Comparison of ENCODE assay signal across 9 cellular contexts in genomic region chr9:86487222-86487841, GRCh38.
DNase-seq lines count a peak whose midpoint lies in the region; ATAC-seq, FAIRE-seq and TF ChIP-seq lines count a peak whose summit lies in the region.
"Had no signal": no experiment of that assay in that cellular context is flagged by ENCODE, and none has a peak within 500 bp of the region (broad histone marks: within the 10 kb centered on the region; RNA-seq: fewer than 3 reads in every experiment).

No MANE protein-coding gene starts in this region.

- intact Hi-C loops in activated CD8-positive, alpha-beta T cell treated with anti-CD3 and anti-CD28 coated beads for 36 hours (cut with micrococcal nuclease): no loop called here
- intact Hi-C loops in left lung (cut with DNase I): loop anchor here in 1 of 2 donors (5.0 kb wide), 1 partner anchor 835 kb away; no protein-coding TSS in a partner anchor

- H3K27me3 ChIP-seq in bronchial epithelial cell (ENCODE audit: control insufficient read depth, insufficient read depth, low read length) (peaks cover 2% of the 10 kb centered on the region), left lung (no peaks in the 10 kb centered on the region)

- no peak overlapping the region for H3K27ac Mint-ChIP-seq in activated CD8-positive, alpha-beta T cell treated with anti-CD3 and anti-CD28 coated beads for 36 hours
- H3K27ac Mint-ChIP-seq in activated CD8-positive, alpha-beta T cell treated with anti-CD3 and anti-CD28 coated beads, Interleukin-2, amount 10 ng/mL, durations not matched to agents 7 days and 5 days: no peak overlapping the region
- H3K27ac Mint-ChIP-seq: activated naive CD4-positive, alpha-beta T cell treated with anti-CD3 and anti-CD28 coated beads, Interleukin-2, amount 50 U/mL, for 24 hours had no signal

- peak; percentile 37 for TF ChIP-seq CTCF in activated CD8-positive, alpha-beta T cell treated with anti-CD3 and anti-CD28 coated beads for 36 hours (IDR thresholded peaks at IDR 0.05)
- TF ChIP-seq CTCF in bronchial epithelial cell (IDR thresholded peaks at IDR 0.05; ENCODE audit: insufficient read depth, low read length, severe bottlenecking) (peak; percentile 49), left lung (IDR thresholded peaks at IDR 0.05) (peak in 1 of 2 donors; percentile 51), omental fat pad (IDR thresholded peaks at IDR 0.05) (no peak)

- H3K4me3 ChIP-seq in bronchial epithelial cell (ENCODE audit: low read depth, low read length): no peak overlapping the region
- H3K4me3 ChIP-seq in left lung: no peak overlapping the region

- no peaks in the 10 kb centered on the region for H3K9me3 ChIP-seq in left lung

- H3K27me3 Mint-ChIP-seq in activated CD8-positive, alpha-beta T cell treated with anti-CD3 and anti-CD28 coated beads for 36 hours: no peaks in the 10 kb centered on the region
- no peaks in the 10 kb centered on the region for H3K27me3 Mint-ChIP-seq in activated CD8-positive, alpha-beta T cell treated with anti-CD3 and anti-CD28 coated beads, Interleukin-2, amount 10 ng/mL, durations not matched to agents 7 days and 5 days (ENCODE audit: low read depth)

- FAIRE-seq in bronchial epithelial cell (lab: Jason Lieb, UNC): no peak

- H3K9me3 Mint-ChIP-seq in activated CD8-positive, alpha-beta T cell treated with anti-CD3 and anti-CD28 coated beads for 36 hours: no peaks in the 10 kb centered on the region
- no peaks in the 10 kb centered on the region for H3K9me3 Mint-ChIP-seq in activated CD8-positive, alpha-beta T cell treated with anti-CD3 and anti-CD28 coated beads, Interleukin-2, amount 10 ng/mL, durations not matched to agents 7 days and 5 days (ENCODE audit: insufficient read depth)
- H3K9me3 Mint-ChIP-seq: activated naive CD4-positive, alpha-beta T cell treated with anti-CD3 and anti-CD28 coated beads, Interleukin-2, amount 50 U/mL, for 24 hours had no signal

- H3K36me3 ChIP-seq in bronchial epithelial cell (ENCODE audit: control insufficient read depth, insufficient read depth, low read length): no peaks in the 10 kb centered on the region
- no peaks in the 10 kb centered on the region for H3K36me3 ChIP-seq in left lung

- CTCF ChIA-PET in activated CD8-positive, alpha-beta T cell treated with anti-CD3 and anti-CD28 coated beads for 36 hours (lab: Charles Lee): interaction anchor here (1.3 to 3.8 kb wide), 6 partner anchors 8 to 838 kb away, joined by 4 to 19 read pairs (median 6); no protein-coding TSS in a partner anchor
- CTCF ChIA-PET in activated CD8-positive, alpha-beta T cell treated with anti-CD3 and anti-CD28 coated beads, Interleukin-2, amount 10 ng/mL, durations not matched to agents 7 days and 5 days (lab: Charles Lee): interaction anchor here (0.7 to 1.6 kb wide), 5 partner anchors 16 to 838 kb away, joined by 3 to 6 read pairs (median 4); no protein-coding TSS in a partner anchor

- POLR2A ChIA-PET in activated CD8-positive, alpha-beta T cell treated with anti-CD3 and anti-CD28 coated beads for 36 hours (lab: Charles Lee): no interaction called here
- POLR2A ChIA-PET in activated CD8-positive, alpha-beta T cell treated with anti-CD3 and anti-CD28 coated beads, Interleukin-2, amount 10 ng/mL, durations not matched to agents 7 days and 5 days (lab: Charles Lee): interaction anchor here (0.6 kb wide), 1 partner anchor 1076 kb away, joined by 3 read pairs; no protein-coding TSS in a partner anchor

- no peak overlapping the region for H3K27ac ChIP-seq in left lung

- H3K4me1 Mint-ChIP-seq in activated CD8-positive, alpha-beta T cell treated with anti-CD3 and anti-CD28 coated beads for 36 hours (ENCODE audit: low read depth): peaks cover 7% of the 10 kb centered on the region
- peaks cover 10% of the 10 kb centered on the region for H3K4me1 Mint-ChIP-seq in activated CD8-positive, alpha-beta T cell treated with anti-CD3 and anti-CD28 coated beads, Interleukin-2, amount 10 ng/mL, durations not matched to agents 7 days and 5 days (ENCODE audit: low read depth)
- H3K4me1 Mint-ChIP-seq: activated naive CD4-positive, alpha-beta T cell treated with anti-CD3 and anti-CD28 coated beads, Interleukin-2, amount 50 U/mL, for 24 hours had no signal

- no peak for ATAC-seq in activated CD8-positive, alpha-beta T cell treated with anti-CD3 and anti-CD28 coated beads for 36 hours
- no peak for ATAC-seq in activated CD8-positive, alpha-beta T cell treated with anti-CD3 and anti-CD28 coated beads, Interleukin-2, amount 10 ng/mL, durations not matched to agents 7 days and 5 days
- ATAC-seq in left lung (peak; percentile 76), HG03442 (IDR thresholded peaks at IDR 0.05; ENCODE audit: unreplicated experiment) (no peak), omental fat pad (ENCODE audit: low FRiP score) (no peak)

- H3K36me3 Mint-ChIP-seq in activated CD8-positive, alpha-beta T cell treated with anti-CD3 and anti-CD28 coated beads for 36 hours (ENCODE audit: low read depth): no peaks in the 10 kb centered on the region
- H3K36me3 Mint-ChIP-seq in activated CD8-positive, alpha-beta T cell treated with anti-CD3 and anti-CD28 coated beads, Interleukin-2, amount 10 ng/mL, durations not matched to agents 7 days and 5 days (ENCODE audit: low read depth): no peaks in the 10 kb centered on the region
- H3K36me3 Mint-ChIP-seq: activated naive CD4-positive, alpha-beta T cell treated with anti-CD3 and anti-CD28 coated beads, Interleukin-2, amount 50 U/mL, for 24 hours had no signal

- DNase-seq in activated CD8-positive, alpha-beta T cell treated with anti-CD3 and anti-CD28 coated beads for 36 hours: no peak
- DNase-seq in activated CD8-positive, alpha-beta T cell treated with anti-CD3 and anti-CD28 coated beads, Interleukin-2, amount 10 ng/mL, durations not matched to agents 7 days and 5 days: no peak
- DNase-seq in NCI-H226: peak; percentile 24
- peak; percentile 61 for DNase-seq in bronchial epithelial cell (ENCODE audit: low read depth)
- no peak for DNase-seq in left lung
- DNase-seq in omental fat pad (ENCODE audit: low spot score): no peak
- no peak for DNase-seq in DMS79 treated with DMSO at 0.1 percent for 48 hours (lab: John Stamatoyannopoulos, UW)

- H3K4me1 ChIP-seq in left lung: no peaks in the 10 kb centered on the region

- no peak overlapping the region for H3K4me3 Mint-ChIP-seq in activated CD8-positive, alpha-beta T cell treated with anti-CD3 and anti-CD28 coated beads for 36 hours
- no peak overlapping the region for H3K4me3 Mint-ChIP-seq in activated CD8-positive, alpha-beta T cell treated with anti-CD3 and anti-CD28 coated beads, Interleukin-2, amount 10 ng/mL, durations not matched to agents 7 days and 5 days
- H3K4me3 Mint-ChIP-seq: activated naive CD4-positive, alpha-beta T cell treated with anti-CD3 and anti-CD28 coated beads, Interleukin-2, amount 50 U/mL, for 24 hours had no signal

Comparison
In these comparisons a context has a peak if more than half of its experiments do, and no peak if none do; other contexts are left out.
1. DNase-seq: peak in NCI-H226 (single experiment) and bronchial epithelial cell (single experiment); none in activated CD8-positive, alpha-beta T cell treated with anti-CD3 and anti-CD28 coated beads for 36 hours (single experiment), activated CD8-positive, alpha-beta T cell treated with anti-CD3 and anti-CD28 coated beads, Interleukin-2, amount 10 ng/mL, durations not matched to agents 7 days and 5 days (single experiment), left lung (0 of 2), omental fat pad (single experiment) and DMS79 treated with DMSO at 0.1 percent for 48 hours (single experiment).
2. CTCF ChIP-seq: peak in activated CD8-positive, alpha-beta T cell treated with anti-CD3 and anti-CD28 coated beads for 36 hours (single experiment) and bronchial epithelial cell (single experiment); none in omental fat pad (0 of 3).